ENCODE assay signal across 13 cellular contexts in the genomic region with DNA sequence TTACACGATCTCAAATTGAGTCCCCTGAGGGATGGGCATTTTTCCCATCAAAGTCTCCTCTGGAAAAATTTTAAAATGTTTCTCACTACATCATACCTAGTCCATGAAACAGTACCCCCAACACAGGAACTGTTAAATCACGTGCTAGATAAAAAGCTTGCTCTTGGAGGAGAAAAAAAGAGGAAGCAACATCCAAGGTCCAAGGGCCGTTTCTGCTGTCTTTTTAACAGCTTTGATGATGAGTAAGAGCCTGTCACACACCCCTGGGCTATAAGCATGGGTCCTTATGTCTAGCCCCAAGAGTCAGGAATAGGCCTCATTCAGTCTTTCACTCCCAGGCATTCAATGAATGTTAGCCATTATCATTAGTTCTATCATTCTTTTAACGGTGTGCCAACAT.
DNase-seq lines count a peak whose midpoint lies in the region; ATAC-seq and TF ChIP-seq lines count a peak whose summit lies in the region.
"Had no signal": no experiment of that assay in that cellular context is flagged by ENCODE, and none has a peak within 500 bp of the region (broad histone marks: within the 10 kb centered on the region; RNA-seq: fewer than 3 reads in every experiment).

No MANE protein-coding gene starts in this region.

- H3K4me3 ChIP-seq in OCI-LY3 (ENCODE audit: low read length) (no peak overlapping the region), neuronal stem cell (ENCODE audit: low read length in 2 of 2) (no peak overlapping the region)
- H3K4me3 ChIP-seq: heart left ventricle, Peyer's patch had no signal

- H3K9me3 ChIP-seq in OCI-LY3 (ENCODE audit: insufficient read depth, low read length) (no peaks in the 10 kb centered on the region), neuronal stem cell (replicated peaks in 1 of 2; ENCODE audit: control insufficient read depth in 2 of 2, insufficient read depth in 1 of 2, low read depth in 1 of 2, low read length in 2 of 2) (no peaks in the 10 kb centered on the region)
- H3K9me3 ChIP-seq: Peyer's patch had no signal

- peaks cover 86% of the 10 kb centered on the region for H3K4me1 ChIP-seq in OCI-LY3 (ENCODE audit: low read length)
- no peaks in the 10 kb centered on the region for H3K4me1 ChIP-seq in foreskin keratinocyte
- no peaks in the 10 kb centered on the region for H3K4me1 ChIP-seq in neuronal stem cell (ENCODE audit: control insufficient read depth in 2 of 2, insufficient read depth in 1 of 2, low read depth in 1 of 2, low read length in 2 of 2)

- no peak for TF ChIP-seq CTCF in OCI-LY3 (IDR thresholded peaks at IDR 0.05; ENCODE audit: low read depth, low read length)
- no peak for TF ChIP-seq CTCF in foreskin keratinocyte (conservative IDR thresholded peaks at IDR 0.05)

- WGBS in neuronal stem cell (ENCODE audit: extremely low coverage in 2 of 2, insufficient read length in 2 of 2, insufficient replicate concordance in 1 of 2), 2 donors: no CpG with 5 or more reads among the region's 4 CpGs

- H2AFZ ChIP-seq in OCI-LY3 (ENCODE audit: low read depth, low read length) (no peak overlapping the region), neuronal stem cell (ENCODE audit: low read length) (no peak overlapping the region)

- peak overlapping the region; percentile 43 for H3K4me2 ChIP-seq in OCI-LY3 (ENCODE audit: low read length)
- H3K4me2 ChIP-seq in neuronal stem cell (ENCODE audit: insufficient read depth, low read length, poor library complexity, severe bottlenecking): no peak overlapping the region

- H3K36me3 ChIP-seq in OCI-LY3 (replicated peaks; ENCODE audit: low read depth, low read length) (peaks cover 10% of the 10 kb centered on the region), neuronal stem cell (replicated peaks in 1 of 2; ENCODE audit: control insufficient read depth in 2 of 2, insufficient read depth in 2 of 2, low read length in 2 of 2) (no peaks in the 10 kb centered on the region)
- H3K36me3 ChIP-seq: heart left ventricle, Peyer's patch had no signal

- no peak overlapping the region for H3K4ac ChIP-seq in neuronal stem cell (ENCODE audit: low read length)

- no peak overlapping the region for H3K18ac ChIP-seq in neuronal stem cell (ENCODE audit: low read length)

- H3K27ac ChIP-seq in OCI-LY3 (ENCODE audit: low read length) (peak overlapping the region; percentile 58), foreskin keratinocyte (no peak overlapping the region), caudate nucleus (ENCODE audit: low read depth, low read length) (no peak overlapping the region), neuronal stem cell (replicated peaks; ENCODE audit: low read length) (no peak overlapping the region)
- H3K27ac ChIP-seq: Peyer's patch had no signal

- ATAC-seq in GM21515 (IDR thresholded peaks at IDR 0.05; ENCODE audit: unreplicated experiment) (peak; percentile 53), foreskin keratinocyte (peak; percentile 42), GM21619 (IDR thresholded peaks at IDR 0.05; ENCODE audit: unreplicated experiment) (no peak)
- ATAC-seq: heart left ventricle; stimulated activated naive CD8-positive, alpha-beta T cell treated with anti-CD3 and anti-CD28 coated beads, Interleukin-15, amount 100 ng/mL, for 72 hours had no signal

- H2BK12ac ChIP-seq in neuronal stem cell (ENCODE audit: low read length): no peak overlapping the region

- H2BK120ac ChIP-seq in neuronal stem cell (ENCODE audit: low read depth, low read length): no peak overlapping the region

- no peak overlapping the region for H3K14ac ChIP-seq in neuronal stem cell (ENCODE audit: low read length)

- no peaks in the 10 kb centered on the region for H3K27me3 ChIP-seq in OCI-LY3 (ENCODE audit: low read depth, low read length)
- no peaks in the 10 kb centered on the region for H3K27me3 ChIP-seq in foreskin keratinocyte
- H3K27me3 ChIP-seq in neuronal stem cell (ENCODE audit: control insufficient read depth in 3 of 3, insufficient read depth in 3 of 3, low read depth in 1 of 3, low read length in 3 of 3): no peaks in the 10 kb centered on the region
- H3K27me3 ChIP-seq: heart left ventricle, Peyer's patch had no signal

- no peak overlapping the region for H2BK5ac ChIP-seq in neuronal stem cell (ENCODE audit: low read length)

- H4K8ac ChIP-seq in neuronal stem cell (ENCODE audit: low read depth, low read length): no peak overlapping the region

- peaks cover 41% of the 10 kb centered on the region for H3K79me2 ChIP-seq in OCI-LY3 (ENCODE audit: low read length)

- no peak overlapping the region for H2BK15ac ChIP-seq in neuronal stem cell (ENCODE audit: low read length)

- no peak overlapping the region for H4K91ac ChIP-seq in neuronal stem cell (ENCODE audit: low read depth, low read length, poor library complexity)

- H2AK5ac ChIP-seq in neuronal stem cell (ENCODE audit: low read depth, low read length): no peak overlapping the region

- H3K79me1 ChIP-seq in neuronal stem cell (ENCODE audit: low read depth, low read length): no peaks in the 10 kb centered on the region

- H4K20me1 ChIP-seq in OCI-LY3 (ENCODE audit: insufficient read depth, low read length): no peaks in the 10 kb centered on the region

- no peak overlapping the region for H3K23ac ChIP-seq in neuronal stem cell (ENCODE audit: low read depth, low read length, poor library complexity)

- H3K9ac ChIP-seq in OCI-LY3 (ENCODE audit: low read length) (peak overlapping the region; percentile 34; the same call in 1 of the 2 replicates), neuronal stem cell (ENCODE audit: low read depth, low read length, poor library complexity) (no peak overlapping the region)

- peak; percentile 55 for DNase-seq in COLO829 (ENCODE audit: low spot score)
- DNase-seq in foreskin keratinocyte: peak in 1 of 2 donors; percentile 20
- no peak for DNase-seq in caudate nucleus (lab: John Stamatoyannopoulos, UW)
- no peak for DNase-seq in 8988T
- no peak for DNase-seq in neuronal stem cell (ENCODE audit: low spot score)
- DNase-seq: cerebellar nuclear complex; heart left ventricle; Peyer's patch; stimulated activated CD4-positive, alpha-beta T cell treated with anti-CD3 and anti-CD28 coated beads, Interleukin-12 subunit alpha, Interleukin-12 subunit beta, amount 100 ng/mL, for 4 hours; stimulated activated naive CD8-positive, alpha-beta T cell treated with anti-CD3 and anti-CD28 coated beads, Interleukin-15, amount 100 ng/mL, for 72 hours had no signal
